ENCODE assay signal across 21 cellular contexts in the genomic region with DNA sequence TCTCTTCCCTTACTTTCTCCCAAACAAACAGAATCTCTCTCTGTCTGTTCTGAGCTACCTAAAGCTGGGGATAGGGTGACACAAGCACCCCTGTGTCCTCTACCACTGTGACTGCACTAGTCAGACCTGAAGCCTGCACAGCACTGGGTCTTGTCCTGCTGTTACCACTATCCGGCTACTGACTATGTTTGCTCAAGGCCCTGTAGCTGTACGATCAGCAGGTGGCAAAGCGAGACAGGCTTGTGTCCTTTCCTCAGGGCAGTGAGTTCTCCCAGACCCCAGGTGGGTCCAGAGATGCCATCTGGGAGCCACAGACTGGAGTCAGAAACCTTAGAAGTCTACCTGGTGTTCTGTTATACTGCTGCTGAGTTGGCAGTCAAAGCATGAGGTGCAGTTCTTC.
"Had no signal": no experiment of that assay in that cellular context is flagged by ENCODE, and none has a peak within 500 bp of the region (broad histone marks: within the 10 kb centered on the region; RNA-seq: fewer than 3 reads in every experiment).

No MANE protein-coding gene starts in this region.

- ATAC-seq: esophagus mucosa; gastrocnemius medialis; sciatic nerve; stimulated activated naive CD8-positive, alpha-beta T cell treated with anti-CD3 and anti-CD28 coated beads, Interleukin-15, amount 100 ng/mL, for 72 hours had no signal

- H3K27me3 ChIP-seq: dorsolateral prefrontal cortex, gastrocnemius medialis, suprapubic skin had no signal

- H3K9me3 ChIP-seq: gastrocnemius medialis, suprapubic skin had no signal

- H3K4me3 ChIP-seq: dorsolateral prefrontal cortex, gastrocnemius medialis, lung, smooth muscle cell, suprapubic skin had no signal

- H3K36me3 ChIP-seq: gastrocnemius medialis had no signal

- H3K27ac ChIP-seq: dorsolateral prefrontal cortex, epithelial cell of prostate, gastrocnemius medialis, parathyroid adenoma, suprapubic skin had no signal

- DNase-seq: dorsolateral prefrontal cortex; effector CD4-positive, alpha-beta T cell; endodermal cell; foreskin fibroblast; gastrocnemius medialis; head of caudate nucleus; naive B cell; stimulated activated CD4-positive, alpha-beta T cell treated with anti-CD3 and anti-CD28 coated beads, Interleukin-12 subunit alpha, Interleukin-12 subunit beta, amount 100 ng/mL, for 4 hours; stimulated activated CD4-positive, alpha-beta T cell treated with anti-CD3 and anti-CD28 coated beads, Interleukin-1b, Interleukin-23, amount 100 ng/mL, for 48 hours; stimulated activated CD4-positive, alpha-beta T cell treated with anti-CD3 and anti-CD28 coated beads, Interleukin-4, amount 100 ng/mL, for 1 hour; stimulated activated CD8-positive, alpha-beta memory T cell treated with anti-CD3 and anti-CD28 coated beads, Interleukin-4, amount 100 ng/mL, for 48 hours; stimulated activated naive CD4-positive, alpha-beta T cell; stimulated activated naive CD8-positive, alpha-beta T cell treated with anti-CD3 and anti-CD28 coated beads, Interleukin-15, amount 100 ng/mL, for 72 hours; trophoblast cell had no signal

- H3K4me1 ChIP-seq: gastrocnemius medialis, parathyroid adenoma, suprapubic skin had no signal
